Comparison of ENCODE assay signal across 10 cellular contexts in the genomic region with DNA sequence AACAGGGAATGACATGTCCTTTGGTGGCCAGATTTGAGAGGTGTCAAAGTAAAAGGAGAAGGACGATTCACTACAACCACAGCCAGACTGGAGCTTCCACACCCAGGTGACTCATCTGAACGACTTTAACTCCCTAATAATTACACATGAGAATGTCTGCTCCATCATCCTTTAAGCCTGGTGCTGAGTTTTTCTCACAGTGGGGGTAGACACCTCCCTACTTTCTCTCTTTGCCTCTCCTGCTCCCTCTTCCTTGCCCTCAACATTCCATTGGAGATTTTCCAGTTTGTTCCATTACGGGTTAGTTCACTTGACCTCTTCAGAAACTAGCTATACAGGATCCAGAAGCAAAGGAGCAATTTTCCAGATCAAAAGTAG.
DNase-seq lines count a peak whose midpoint lies in the region; ATAC-seq, FAIRE-seq and TF ChIP-seq lines count a peak whose summit lies in the region.
"Had no signal": no experiment of that assay in that cellular context is flagged by ENCODE, and none has a peak within 500 bp of the region (broad histone marks: within the 10 kb centered on the region; RNA-seq: fewer than 3 reads in every experiment).

No MANE protein-coding gene starts in this region.

- no peaks in the 10 kb centered on the region for H3K9me1 ChIP-seq in endothelial cell of umbilical vein (replicated peaks; ENCODE audit: control insufficient read depth, extremely low read depth, insufficient read depth, low read length)

- H3K9me3 ChIP-seq in DND-41 (ENCODE audit: insufficient read depth, low read length, severe bottlenecking): no peaks in the 10 kb centered on the region
- no peaks in the 10 kb centered on the region for H3K9me3 ChIP-seq in PC-3 (ENCODE audit: low read length)
- H3K9me3 ChIP-seq in endothelial cell of umbilical vein (replicated peaks; ENCODE audit: control insufficient read depth, insufficient read depth, low read length): no peaks in the 10 kb centered on the region
- H3K9me3 ChIP-seq in psoas muscle: no peaks in the 10 kb centered on the region

- dilution Hi-C loops in endothelial cell of umbilical vein (cut with MboI; ENCODE audit: extremely low pct_ligation_motif_present, low sequenced_read_pairs): no loop called here

- POLR2A ChIA-PET in PC-3 (lab: Charles Lee; ENCODE audit: unreplicated experiment): interaction anchor here (0.7 kb wide), 1 partner anchor 157 kb away, joined by 4 read pairs; no protein-coding TSS in a partner anchor
- POLR2A ChIA-PET in endothelial cell of umbilical vein (lab: Charles Lee): no interaction called here

- H3K4me1 ChIP-seq in DND-41 (ENCODE audit: insufficient read depth, low read length): peaks cover 79% of the 10 kb centered on the region
- H3K4me1 ChIP-seq in PC-3 (ENCODE audit: insufficient read depth, low read length): peaks cover 52% of the 10 kb centered on the region
- H3K4me1 ChIP-seq in endothelial cell of umbilical vein (ENCODE audit: control insufficient read depth, extremely low read depth, insufficient read depth, low read length): peaks cover 20% of the 10 kb centered on the region
- H3K4me1 ChIP-seq in psoas muscle: peaks cover 57% of the 10 kb centered on the region

- TF ChIP-seq POLR2A in endothelial cell of umbilical vein (IDR thresholded peaks at IDR 0.05; ENCODE audit: low read depth, low read length): no peak

- no peaks in the 10 kb centered on the region for H4K20me1 ChIP-seq in DND-41 (ENCODE audit: insufficient read depth, low read length)
- H4K20me1 ChIP-seq in PC-3 (ENCODE audit: low read length): no peaks in the 10 kb centered on the region
- H4K20me1 ChIP-seq in endothelial cell of umbilical vein (replicated peaks; ENCODE audit: control insufficient read depth, extremely low read depth, insufficient read depth, low read length): no peaks in the 10 kb centered on the region

- CTCF ChIA-PET in PC-3 (lab: Charles Lee) (interaction anchor here (0.5 kb wide), 2 partner anchors 104 to 233 kb away, joined by 3 to 4 read pairs; no protein-coding TSS in a partner anchor), endothelial cell of umbilical vein (lab: Charles Lee) (interaction anchor here (0.8 to 2.9 kb wide), 6 partner anchors 10 to 156 kb away, joined by 3 to 10 read pairs (median 3); no protein-coding TSS in a partner anchor)

- no peaks in the 10 kb centered on the region for H3K27me3 ChIP-seq in DND-41 (ENCODE audit: insufficient read depth, low read length, poor library complexity)
- H3K27me3 ChIP-seq in PC-3 (ENCODE audit: low read length): no peaks in the 10 kb centered on the region
- H3K27me3 ChIP-seq in endothelial cell of umbilical vein (ENCODE audit: control insufficient read depth in 2 of 2, insufficient read depth in 2 of 2, low read length in 2 of 2): no peaks in the 10 kb centered on the region
- H3K27me3 ChIP-seq in psoas muscle (ENCODE audit: insufficient read depth in 3 of 3, low read length in 2 of 3): no peaks in the 10 kb centered on the region

- H3K27ac ChIP-seq in DND-41 (ENCODE audit: low read length) (0 out of 2 replicates have a peak overlapping the region, but pooled peaks have one; percentile 18), PC-3 (ENCODE audit: low read length) (peak overlapping the region; percentile 87), endothelial cell of umbilical vein (ENCODE audit: insufficient read depth, low read depth, low read length) (no peak overlapping the region), psoas muscle (peak overlapping the region; percentile 84)

- H3K36me3 ChIP-seq in DND-41 (ENCODE audit: insufficient read depth, low read length): no peaks in the 10 kb centered on the region
- peaks cover 2% of the 10 kb centered on the region; the same call in 1 of the 2 replicates for H3K36me3 ChIP-seq in PC-3 (ENCODE audit: low read depth, low read length)
- H3K36me3 ChIP-seq in endothelial cell of umbilical vein (ENCODE audit: control insufficient read depth in 2 of 2, extremely low read depth in 1 of 2, insufficient read depth in 2 of 2, low read length in 2 of 2): no peaks in the 10 kb centered on the region
- H3K36me3 ChIP-seq in psoas muscle (ENCODE audit: insufficient read depth in 1 of 2, low read depth in 1 of 2): peaks cover 0 to 3% of the 10 kb centered on the region in 2 donors

- no peak for FAIRE-seq in endothelial cell of umbilical vein (lab: Jason Lieb, UNC)

- H3K79me2 ChIP-seq in DND-41 (ENCODE audit: insufficient read depth, low read length) (0 out of 2 replicates have a peak, but pooled peaks cover 7% of the 10 kb centered on the region), PC-3 (ENCODE audit: low read length) (no peaks in the 10 kb centered on the region), endothelial cell of umbilical vein (ENCODE audit: control insufficient read depth, insufficient read depth, low read length) (no peaks in the 10 kb centered on the region)

- H3K4me3 ChIP-seq in DND-41 (ENCODE audit: low read depth in 1 of 2, low read length in 2 of 2) (no peak overlapping the region), PC-3 (ENCODE audit: low read length) (no peak overlapping the region), endothelial cell of umbilical vein (replicated peaks in 1 of 3; ENCODE audit: insufficient read depth in 1 of 3, low read depth in 1 of 3, low read length in 3 of 3) (no peak overlapping the region), psoas muscle (peak overlapping the region; percentile 45)

- TF ChIP-seq CTCF in DND-41 (IDR thresholded peaks at IDR 0.05; ENCODE audit: borderline replicate concordance, extremely low read depth, low read length, poor library complexity, severe bottlenecking): no peak
- no peak for TF ChIP-seq CTCF in PC-3 (conservative IDR thresholded peaks at IDR 0.05; ENCODE audit: low read depth, low read length)
- no peak for TF ChIP-seq CTCF in endothelial cell of umbilical vein (IDR thresholded peaks at IDR 0.05; ENCODE audit: extremely low read depth in 1 of 2, insufficient read depth in 1 of 2, low read depth in 1 of 2, low read length in 2 of 2)
- TF ChIP-seq CTCF in psoas muscle (IDR thresholded peaks at IDR 0.05): no peak

- H3K9ac ChIP-seq in DND-41 (ENCODE audit: low read depth, low read length): no peak overlapping the region
- H3K9ac ChIP-seq in PC-3 (ENCODE audit: low read length): peak overlapping the region; percentile 56
- no peak overlapping the region for H3K9ac ChIP-seq in endothelial cell of umbilical vein (replicated peaks; ENCODE audit: extremely low read depth, insufficient read depth, low read length)

- BruUV-seq in PC-3 (replicated peaks; lab: Mats Ljungman, UMichigan) (no TSS peak), endothelial cell of umbilical vein (replicated peaks; lab: Mats Ljungman, UMichigan) (no TSS peak)

- H3K4me2 ChIP-seq in DND-41 (ENCODE audit: insufficient read depth, low read length) (no peak overlapping the region), PC-3 (ENCODE audit: low read length) (peak overlapping the region; percentile 61), endothelial cell of umbilical vein (ENCODE audit: insufficient read depth, low read length) (no peak overlapping the region)

- ATAC-seq in DND-41 (ENCODE audit: insufficient read depth, low read depth) (no peak), PC-3 (peak; percentile 75), psoas muscle (peak; percentile 27 to 76 (median 62)), sciatic nerve (no peak), GM19351 (IDR thresholded peaks at IDR 0.05; ENCODE audit: unreplicated experiment) (no peak)

- DNase-seq in DND-41 (no peak), PC-3 (peak; percentile 88), endothelial cell of umbilical vein (ENCODE audit: low read depth, low spot score) (no peak), psoas muscle (no peak), sciatic nerve (ENCODE audit: low spot score) (no peak), epidermal melanocyte (ENCODE audit: insufficient read length, low spot score) (no peak), DMS 273 treated with DMSO at 0.1 percent for 48 hours (lab: John Stamatoyannopoulos, UW) (no peak)
- DNase-seq: NCI-H748 treated with DMSO at 0.1 percent for 48 hours; stimulated activated CD4-positive, alpha-beta T cell treated with anti-CD3 and anti-CD28 coated beads, Interleukin-2, amount 100 ng/mL, for 24 hours had no signal

- peaks cover 3% of the 10 kb centered on the region for H3F3A ChIP-seq in PC-3 (ENCODE audit: low read length, unreplicated experiment)

- H2AFZ ChIP-seq in DND-41 (ENCODE audit: low read depth, low read length) (no peak overlapping the region), PC-3 (ENCODE audit: low read length) (no peak overlapping the region), endothelial cell of umbilical vein (ENCODE audit: low read depth, low read length) (no peak overlapping the region)

- WGBS in psoas muscle, 3 donors: 8 to 21% (median 8%) methylated on average over 3 of the region's 3 CpGs

- no peaks in the 10 kb centered on the region for H3K9me2 ChIP-seq in PC-3 (replicated peaks; ENCODE audit: low read length)

- intact Hi-C loops in PC-3 (cut with micrococcal nuclease): loop anchor here (2.0 to 5.0 kb wide), 3 partner anchors 62 to 102 kb away; no protein-coding TSS in a partner anchor
- intact Hi-C loops in endothelial cell of umbilical vein (cut with micrococcal nuclease): no loop called here
- intact Hi-C loops in psoas muscle (cut with DNase I): loop anchor here (5.0 kb wide), 3 partner anchors 78 to 152 kb away; partner anchors contain the start of gene BHLHE40 (in 1 of the 2)
- intact Hi-C loops in sciatic nerve (cut with DNase I): no loop called here

TF ChIP-seq in endothelial cell of umbilical vein, 7 proteins besides CTCF, POLR2A, EP300 and RAD21:
- TF ChIP-seq POLR2AphosphoS5 (IDR thresholded peaks at IDR 0.05; ENCODE audit: insufficient read depth, low read depth, low read length) (no peak), FOS (IDR thresholded peaks at IDR 0.05; ENCODE audit: borderline replicate concordance, insufficient read depth, low read length) (peak; percentile 55)

Comparison
In these comparisons a context has a peak if more than half of its experiments do, and no peak if none do; other contexts are left out.
1. ATAC-seq: peak in PC-3 (single experiment) and psoas muscle (4 of 4); none in DND-41 (single experiment), sciatic nerve (single experiment) and GM19351 (single experiment).
2. intact Hi-C loops: an anchor here in PC-3 (2.0 to 5.0 kb wide) and psoas muscle (5.0 kb wide); none called in endothelial cell of umbilical vein and sciatic nerve.